Comparison of ENCODE assay signal across 8 cellular contexts in the genomic region with DNA sequence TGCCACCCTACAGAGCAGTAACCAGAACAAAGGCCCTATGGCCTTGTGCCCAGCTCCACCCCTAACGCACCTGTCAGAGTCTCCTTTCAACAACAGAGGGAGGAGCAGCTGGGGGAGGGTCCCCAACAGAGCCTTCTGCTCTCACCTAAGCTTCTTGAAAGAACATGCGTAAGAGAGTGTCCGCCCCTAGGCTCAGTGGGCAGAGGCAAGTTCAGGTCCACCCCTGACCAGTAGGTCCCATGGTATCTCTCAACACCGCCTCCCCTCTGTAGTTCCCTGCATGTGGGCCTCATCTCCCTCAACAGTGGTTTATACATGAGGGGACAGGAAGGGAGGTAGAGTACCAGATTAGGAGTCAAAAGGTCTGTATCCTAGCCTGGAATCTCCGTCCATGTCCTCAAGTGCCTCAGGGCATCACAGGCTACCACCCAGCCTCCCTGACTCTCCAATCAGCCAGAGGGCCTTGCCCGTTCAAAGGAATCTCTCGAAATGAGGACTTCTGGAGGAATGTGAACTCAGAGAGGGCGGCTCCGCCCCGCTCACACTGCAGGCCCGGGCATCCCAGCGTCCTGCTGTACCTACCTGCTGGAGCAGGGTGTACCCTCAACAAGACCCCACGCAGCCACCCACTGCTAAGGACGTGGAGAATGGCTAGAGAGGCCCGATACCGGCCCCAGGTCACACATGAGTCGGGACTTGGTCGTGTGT. TPM values are rescaled to one million over a fixed set of nuclear protein-coding genes. Genes with fewer than 3 reads are reported as not detected.
DNase-seq lines count a peak whose midpoint lies in the region; ATAC-seq and TF ChIP-seq lines count a peak whose summit lies in the region.

No MANE protein-coding gene starts in this region.

- H4K20me1 ChIP-seq in PC-9 (ENCODE audit: insufficient read depth), result no peaks in the 10 kb centered on the region

- H3K27me3 Mint-ChIP-seq in dendritic cell treated with granulocyte-macrophage colony-stimulating factor and Interleukin-4, amounts not matched to agents 40 ng/mL and 50 ng/mL, for 4 days, result no peaks in the 10 kb centered on the region

- H2AK5ac ChIP-seq in mesendoderm (ENCODE audit: low read length), result peak overlapping the region; percentile 18

- H3K9me3 Mint-ChIP-seq in dendritic cell treated with granulocyte-macrophage colony-stimulating factor and Interleukin-4, amounts not matched to agents 40 ng/mL and 50 ng/mL, for 4 days, result no peaks in the 10 kb centered on the region

- H3K4me3 ChIP-seq in GM08714 (ENCODE audit: low read length) (peak overlapping the region; percentile 80), PC-9 (peak overlapping the region; percentile 90), mesendoderm (ENCODE audit: low read length) (peak overlapping the region; percentile 79)

- H3K27ac ChIP-seq in PC-9 (peak overlapping the region; percentile 22; the same call in 1 of the 2 replicates), mesendoderm (ENCODE audit: low read depth, low read length) (no peak overlapping the region), caudate nucleus (ENCODE audit: low read depth, low read length) (no peak overlapping the region)

- no peak overlapping the region for H3K23ac ChIP-seq in mesendoderm (ENCODE audit: low read length)

- H3K9me3 ChIP-seq in PC-9 (ENCODE audit: insufficient read depth, low read depth), result no peaks in the 10 kb centered on the region

- no peaks in the 10 kb centered on the region for H3K9me2 ChIP-seq in PC-9 (ENCODE audit: insufficient read depth)

- peaks cover 6% of the 10 kb centered on the region for H3K79me1 ChIP-seq in mesendoderm (ENCODE audit: low read length)

- no CpG with 5 or more reads among the region's 18 CpGs for WGBS in mesendoderm (ENCODE audit: extremely low coverage, insufficient coverage, low lambda C conversion rate)

- H3K4ac ChIP-seq in mesendoderm (ENCODE audit: low read depth, low read length), result peak overlapping the region; percentile 63

- H3K27me3 ChIP-seq in PC-9 (ENCODE audit: insufficient read depth, low read depth) (no peaks in the 10 kb centered on the region), mesendoderm (ENCODE audit: insufficient read depth, low read length, poor library complexity) (no peaks in the 10 kb centered on the region)

- H3K36me3 ChIP-seq in PC-9 (ENCODE audit: low read depth) (no peaks in the 10 kb centered on the region), mesendoderm (ENCODE audit: control insufficient read depth, insufficient read depth, low read length) (no peaks in the 10 kb centered on the region)

- peaks cover 20% of the 10 kb centered on the region for H3F3A ChIP-seq in PC-9 (ENCODE audit: insufficient read depth, low read depth)

- peaks cover 15% of the 10 kb centered on the region for H3K4me1 Mint-ChIP-seq in dendritic cell treated with granulocyte-macrophage colony-stimulating factor and Interleukin-4, amounts not matched to agents 40 ng/mL and 50 ng/mL, for 4 days (ENCODE audit: low read depth)

- H3K27ac Mint-ChIP-seq in dendritic cell treated with granulocyte-macrophage colony-stimulating factor and Interleukin-4, amounts not matched to agents 40 ng/mL and 50 ng/mL, for 4 days, result peak overlapping the region; percentile 94

- H2BK120ac ChIP-seq in mesendoderm (ENCODE audit: low read depth, low read length), result no peak overlapping the region

- no peak overlapping the region for H2BK15ac ChIP-seq in mesendoderm (replicated peaks; ENCODE audit: low read depth)

- DNase-seq in A172 (ENCODE audit: low spot score) (peak; percentile 42), PC-9 (peak; percentile 79 to 80), mesendoderm (peak; percentile 93), mucosa of gallbladder (ENCODE audit: low spot score) (no peak), caudate nucleus (lab: John Stamatoyannopoulos, UW) (no peak)

- TF ChIP-seq CTCF in PC-9 (conservative IDR thresholded peaks at IDR 0.05), result no peak

- peak overlapping the region; percentile 91 for H3K9ac ChIP-seq in mesendoderm (ENCODE audit: low read length)

- intact Hi-C loops in PC-9 (cut with micrococcal nuclease; ENCODE audit: unreplicated experiment), result loop anchor here (1.0 to 5.0 kb wide), 3 partner anchors 45 to 124 kb away; a partner anchor contains a TSS
- intact Hi-C loops in dendritic cell treated with granulocyte-macrophage colony-stimulating factor and Interleukin-4, amounts not matched to agents 40 ng/mL and 50 ng/mL, for 4 days (cut with micrococcal nuclease), result loop anchor here (2.0 kb wide), 1 partner anchor 49 kb away; no protein-coding TSS in a partner anchor

- H3K79me2 ChIP-seq in PC-9 (ENCODE audit: low read depth) (peaks cover 8% of the 10 kb centered on the region; the same call in 1 of the 2 replicates), mesendoderm (ENCODE audit: control insufficient read depth, insufficient read depth, low read length) (no peaks in the 10 kb centered on the region)

- peak overlapping the region; percentile 85 for H3K18ac ChIP-seq in mesendoderm (ENCODE audit: low read length)

- CTCF ChIA-PET in PC-9 (lab: Charles Lee), result interaction anchor here (0.6 to 1.3 kb wide), 2 partner anchors 65 to 84 kb away, joined by 3 to 5 read pairs; no protein-coding TSS in a partner anchor

- no peak overlapping the region for H4K8ac ChIP-seq in mesendoderm (ENCODE audit: low read depth, low read length)

- peak overlapping the region; percentile 92 for H2AFZ ChIP-seq in PC-9

- H3K4me1 ChIP-seq in PC-9 (replicated peaks; ENCODE audit: insufficient read depth) (peaks cover 16% of the 10 kb centered on the region), mesendoderm (ENCODE audit: control insufficient read depth, low read depth, low read length) (peaks cover 4% of the 10 kb centered on the region)

- H4K5ac ChIP-seq in mesendoderm (ENCODE audit: low read length), result no peak overlapping the region

- H3K4me3 Mint-ChIP-seq in dendritic cell treated with granulocyte-macrophage colony-stimulating factor and Interleukin-4, amounts not matched to agents 40 ng/mL and 50 ng/mL, for 4 days, result peak overlapping the region; percentile 93

- TSS peak; percentile 64 for BruUV-seq in PC-9 (replicated peaks; lab: Mats Ljungman, UMichigan)

- H3K4me2 ChIP-seq in PC-9, result peak overlapping the region; percentile 82
- H3K4me2 ChIP-seq in mesendoderm (ENCODE audit: low read length), result peak overlapping the region; percentile 80

- no peak overlapping the region for H2BK5ac ChIP-seq in mesendoderm (ENCODE audit: low read length)

- peaks cover 20% of the 10 kb centered on the region for H3K36me3 Mint-ChIP-seq in dendritic cell treated with granulocyte-macrophage colony-stimulating factor and Interleukin-4, amounts not matched to agents 40 ng/mL and 50 ng/mL, for 4 days (ENCODE audit: low read depth)

- peak; percentile 11 for ATAC-seq in HG03457 (IDR thresholded peaks at IDR 0.05; ENCODE audit: unreplicated experiment)

- H3K56ac ChIP-seq in mesendoderm (ENCODE audit: low read length), result peak overlapping the region; percentile 90

- POLR2A ChIA-PET in PC-9 (lab: Charles Lee; ENCODE audit: unreplicated experiment), result interaction anchor here (0.5 to 0.6 kb wide), 3 partner anchors 9 to 181 kb away, joined by 3 to 7 read pairs (median 6); no protein-coding TSS in a partner anchor

RNA-seq across cellular contexts. Expression of a gene that starts 0.7 kb away (rescaled TPM):
- total RNA-seq in A172 (2014; rRNA removed; shearing (Covaris generic)), result 16.5 and 19.0 TPM in 2 replicates
- total RNA-seq in PC-9 (2021) (28.8 and 35.0 TPM in 2 replicates), mucosa of gallbladder (3.4 TPM)
- polyA plus RNA-seq in mesendoderm (2013, experiment 1 of 2), result 14.1 TPM
- 13.8 TPM for polyA plus RNA-seq in mesendoderm (2013, experiment 2 of 2)

RNA-seq across cellular contexts. Expression of a gene that starts 44.4 kb away (rescaled TPM):
- 60.1 and 66.9 TPM in 2 replicates for total RNA-seq in A172 (2014; rRNA removed; shearing (Covaris generic))
- total RNA-seq in PC-9 (2021), result 61.9 and 71.2 TPM in 2 replicates
- 27.9 TPM for polyA plus RNA-seq in mesendoderm (2013, experiment 1 of 2)
- 28.4 TPM for polyA plus RNA-seq in mesendoderm (2013, experiment 2 of 2)
- 62.4 TPM for total RNA-seq in mucosa of gallbladder

Comparison
In these comparisons a context has a peak if more than half of its experiments do, and no peak if none do; other contexts are left out.
1. DNase-seq: peak in A172 (single experiment), PC-9 (2 of 2) and mesendoderm (single experiment); none in mucosa of gallbladder (single experiment) and caudate nucleus (0 of 61).
2. Peak in every context shown above with its lines, with median percentiles within 50 percentile points of each other: H3K4me3 ChIP-seq.